In genomic region chr1:56819393-56819899, GRCh38 we compare ENCODE assay signal across 1 cellular context.
A peak's percentile ranks its signal among the peaks of the same experiment; 100 is the strongest.
TF ChIP-seq lines count a peak whose summit lies in the region.

Gene FYB2 (minus strand): TSS chr1:56819404. CDS start chr1:56819290, 114 bp downstream.

TF ChIP-seq in HepG2, 621 proteins besides CTCF, POLR2A, EP300 and RAD21 (continued from another document and continues in another):
- TF ChIP-seq ZNF318 (CRISPR knock-in tag; IDR thresholded peaks at IDR 0.05): no peak
- TF ChIP-seq ZNF589 (CRISPR knock-in tag; conservative IDR thresholded peaks at IDR 0.05): no peak
- TF ChIP-seq MXD4 (CRISPR knock-in tag; IDR thresholded peaks at IDR 0.05): no peak
- no peak for TF ChIP-seq THAP11 (CRISPR knock-in tag; IDR thresholded peaks at IDR 0.05)
- no peak for TF ChIP-seq IKZF4 (CRISPR knock-in tag; IDR thresholded peaks at IDR 0.05; ENCODE audit: borderline replicate concordance, low read depth, not compliant biosample characterization)
- TF ChIP-seq, protein P1, sequence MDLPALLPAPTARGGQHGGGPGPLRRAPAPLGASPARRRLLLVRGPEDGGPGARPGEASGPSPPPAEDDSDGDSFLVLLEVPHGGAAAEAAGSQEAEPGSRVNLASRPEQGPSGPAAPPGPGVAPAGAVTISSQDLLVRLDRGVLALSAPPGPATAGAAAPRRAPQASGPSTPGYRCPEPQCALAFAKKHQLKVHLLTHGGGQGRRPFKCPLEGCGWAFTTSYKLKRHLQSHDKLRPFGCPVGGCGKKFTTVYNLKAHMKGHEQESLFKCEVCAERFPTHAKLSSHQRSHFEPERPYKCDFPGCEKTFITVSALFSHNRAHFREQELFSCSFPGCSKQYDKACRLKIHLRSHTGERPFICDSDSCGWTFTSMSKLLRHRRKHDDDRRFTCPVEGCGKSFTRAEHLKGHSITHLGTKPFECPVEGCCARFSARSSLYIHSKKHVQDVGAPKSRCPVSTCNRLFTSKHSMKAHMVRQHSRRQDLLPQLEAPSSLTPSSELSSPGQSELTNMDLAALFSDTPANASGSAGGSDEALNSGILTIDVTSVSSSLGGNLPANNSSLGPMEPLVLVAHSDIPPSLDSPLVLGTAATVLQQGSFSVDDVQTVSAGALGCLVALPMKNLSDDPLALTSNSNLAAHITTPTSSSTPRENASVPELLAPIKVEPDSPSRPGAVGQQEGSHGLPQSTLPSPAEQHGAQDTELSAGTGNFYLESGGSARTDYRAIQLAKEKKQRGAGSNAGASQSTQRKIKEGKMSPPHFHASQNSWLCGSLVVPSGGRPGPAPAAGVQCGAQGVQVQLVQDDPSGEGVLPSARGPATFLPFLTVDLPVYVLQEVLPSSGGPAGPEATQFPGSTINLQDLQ (CRISPR knock-in tag; IDR thresholded peaks at IDR 0.05): 0 out of 2 replicates have a peak, but pooled peaks have one; percentile 50
- TF ChIP-seq, protein P2, sequence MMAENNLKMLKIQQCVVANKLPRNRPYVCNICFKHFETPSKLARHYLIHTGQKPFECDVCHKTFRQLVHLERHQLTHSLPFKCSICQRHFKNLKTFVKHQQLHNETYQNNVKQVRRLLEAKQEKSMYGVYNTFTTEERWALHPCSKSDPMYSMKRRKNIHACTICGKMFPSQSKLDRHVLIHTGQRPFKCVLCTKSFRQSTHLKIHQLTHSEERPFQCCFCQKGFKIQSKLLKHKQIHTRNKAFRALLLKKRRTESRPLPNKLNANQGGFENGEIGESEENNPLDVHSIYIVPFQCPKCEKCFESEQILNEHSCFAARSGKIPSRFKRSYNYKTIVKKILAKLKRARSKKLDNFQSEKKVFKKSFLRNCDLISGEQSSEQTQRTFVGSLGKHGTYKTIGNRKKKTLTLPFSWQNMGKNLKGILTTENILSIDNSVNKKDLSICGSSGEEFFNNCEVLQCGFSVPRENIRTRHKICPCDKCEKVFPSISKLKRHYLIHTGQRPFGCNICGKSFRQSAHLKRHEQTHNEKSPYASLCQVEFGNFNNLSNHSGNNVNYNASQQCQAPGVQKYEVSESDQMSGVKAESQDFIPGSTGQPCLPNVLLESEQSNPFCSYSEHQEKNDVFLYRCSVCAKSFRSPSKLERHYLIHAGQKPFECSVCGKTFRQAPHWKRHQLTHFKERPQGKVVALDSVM (CRISPR knock-in tag; IDR thresholded peaks at IDR 0.05): no peak
- no peak for TF ChIP-seq ZNF550 (CRISPR knock-in tag; IDR thresholded peaks at IDR 0.05; ENCODE audit: borderline replicate concordance)
- TF ChIP-seq ZFP41 (CRISPR knock-in tag; IDR thresholded peaks at IDR 0.05; ENCODE audit: borderline replicate concordance): no peak
- TF ChIP-seq ZNF263 (CRISPR knock-in tag; IDR thresholded peaks at IDR 0.05): peak; percentile 72
- no peak for TF ChIP-seq ZFYVE20 (CRISPR knock-in tag; IDR thresholded peaks at IDR 0.05; ENCODE audit: borderline replicate concordance, low read depth)
- TF ChIP-seq, protein P3, sequence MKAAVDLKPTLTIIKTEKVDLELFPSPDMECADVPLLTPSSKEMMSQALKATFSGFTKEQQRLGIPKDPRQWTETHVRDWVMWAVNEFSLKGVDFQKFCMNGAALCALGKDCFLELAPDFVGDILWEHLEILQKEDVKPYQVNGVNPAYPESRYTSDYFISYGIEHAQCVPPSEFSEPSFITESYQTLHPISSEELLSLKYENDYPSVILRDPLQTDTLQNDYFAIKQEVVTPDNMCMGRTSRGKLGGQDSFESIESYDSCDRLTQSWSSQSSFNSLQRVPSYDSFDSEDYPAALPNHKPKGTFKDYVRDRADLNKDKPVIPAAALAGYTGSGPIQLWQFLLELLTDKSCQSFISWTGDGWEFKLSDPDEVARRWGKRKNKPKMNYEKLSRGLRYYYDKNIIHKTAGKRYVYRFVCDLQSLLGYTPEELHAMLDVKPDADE (CRISPR knock-in tag; IDR thresholded peaks at IDR 0.05): no peak
- no peak for TF ChIP-seq KMT2A (CRISPR knock-in tag; IDR thresholded peaks at IDR 0.05)
- no peak for TF ChIP-seq ZFP90 (CRISPR knock-in tag; IDR thresholded peaks at IDR 0.05; ENCODE audit: borderline replicate concordance)
- no peak for TF ChIP-seq ZNF598 (CRISPR knock-in tag; IDR thresholded peaks at IDR 0.05; ENCODE audit: borderline replicate concordance)
- no peak for TF ChIP-seq ZNF670 (CRISPR knock-in tag; IDR thresholded peaks at IDR 0.05; ENCODE audit: borderline replicate concordance)
- no peak for TF ChIP-seq ZNF782 (CRISPR knock-in tag; IDR thresholded peaks at IDR 0.05; ENCODE audit: borderline replicate concordance)
- TF ChIP-seq, protein P4, sequence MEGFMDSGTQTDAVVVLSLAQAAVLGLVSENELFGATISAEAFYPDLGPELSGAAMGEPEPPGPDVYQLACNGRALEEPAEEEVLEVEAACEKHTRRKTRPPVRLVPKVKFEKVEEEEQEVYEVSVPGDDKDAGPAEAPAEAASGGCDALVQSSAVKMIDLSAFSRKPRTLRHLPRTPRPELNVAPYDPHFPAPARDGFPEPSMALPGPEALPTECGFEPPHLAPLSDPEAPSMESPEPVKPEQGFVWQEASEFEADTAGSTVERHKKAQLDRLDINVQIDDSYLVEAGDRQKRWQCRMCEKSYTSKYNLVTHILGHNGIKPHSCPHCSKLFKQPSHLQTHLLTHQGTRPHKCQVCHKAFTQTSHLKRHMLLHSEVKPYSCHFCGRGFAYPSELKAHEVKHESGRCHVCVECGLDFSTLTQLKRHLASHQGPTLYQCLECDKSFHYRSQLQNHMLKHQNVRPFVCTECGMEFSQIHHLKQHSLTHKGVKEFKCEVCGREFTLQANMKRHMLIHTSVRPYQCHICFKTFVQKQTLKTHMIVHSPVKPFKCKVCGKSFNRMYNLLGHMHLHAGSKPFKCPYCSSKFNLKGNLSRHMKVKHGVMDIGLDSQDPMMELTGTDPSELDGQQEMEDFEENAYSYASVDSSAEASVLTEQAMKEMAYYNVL (CRISPR knock-in tag; IDR thresholded peaks at IDR 0.05; ENCODE audit: borderline replicate concordance): 0 out of 2 replicates have a peak, but pooled peaks have one; percentile 45
- 0 out of 2 replicates have a peak, but pooled peaks have one; percentile 5 for TF ChIP-seq FOXO1 (CRISPR knock-in tag; IDR thresholded peaks at IDR 0.05)
- TF ChIP-seq MEIS1 (CRISPR knock-in tag; IDR thresholded peaks at IDR 0.05; ENCODE audit: borderline replicate concordance): no peak
- TF ChIP-seq ZNF747 (CRISPR knock-in tag; IDR thresholded peaks at IDR 0.05; ENCODE audit: borderline replicate concordance): no peak
- no peak for TF ChIP-seq ZSCAN25 (CRISPR knock-in tag; IDR thresholded peaks at IDR 0.05)
- TF ChIP-seq GFI1 (CRISPR knock-in tag; IDR thresholded peaks at IDR 0.05; ENCODE audit: borderline replicate concordance): peak; percentile 23; the same call in 1 of the 2 replicates
- TF ChIP-seq ZNF280B (CRISPR knock-in tag; IDR thresholded peaks at IDR 0.05; ENCODE audit: borderline replicate concordance): no peak
- no peak for TF ChIP-seq ZNF230 (CRISPR knock-in tag; IDR thresholded peaks at IDR 0.05)
- no peak for TF ChIP-seq PAF1 (CRISPR knock-in tag; IDR thresholded peaks at IDR 0.05)
- TF ChIP-seq, protein P5, sequence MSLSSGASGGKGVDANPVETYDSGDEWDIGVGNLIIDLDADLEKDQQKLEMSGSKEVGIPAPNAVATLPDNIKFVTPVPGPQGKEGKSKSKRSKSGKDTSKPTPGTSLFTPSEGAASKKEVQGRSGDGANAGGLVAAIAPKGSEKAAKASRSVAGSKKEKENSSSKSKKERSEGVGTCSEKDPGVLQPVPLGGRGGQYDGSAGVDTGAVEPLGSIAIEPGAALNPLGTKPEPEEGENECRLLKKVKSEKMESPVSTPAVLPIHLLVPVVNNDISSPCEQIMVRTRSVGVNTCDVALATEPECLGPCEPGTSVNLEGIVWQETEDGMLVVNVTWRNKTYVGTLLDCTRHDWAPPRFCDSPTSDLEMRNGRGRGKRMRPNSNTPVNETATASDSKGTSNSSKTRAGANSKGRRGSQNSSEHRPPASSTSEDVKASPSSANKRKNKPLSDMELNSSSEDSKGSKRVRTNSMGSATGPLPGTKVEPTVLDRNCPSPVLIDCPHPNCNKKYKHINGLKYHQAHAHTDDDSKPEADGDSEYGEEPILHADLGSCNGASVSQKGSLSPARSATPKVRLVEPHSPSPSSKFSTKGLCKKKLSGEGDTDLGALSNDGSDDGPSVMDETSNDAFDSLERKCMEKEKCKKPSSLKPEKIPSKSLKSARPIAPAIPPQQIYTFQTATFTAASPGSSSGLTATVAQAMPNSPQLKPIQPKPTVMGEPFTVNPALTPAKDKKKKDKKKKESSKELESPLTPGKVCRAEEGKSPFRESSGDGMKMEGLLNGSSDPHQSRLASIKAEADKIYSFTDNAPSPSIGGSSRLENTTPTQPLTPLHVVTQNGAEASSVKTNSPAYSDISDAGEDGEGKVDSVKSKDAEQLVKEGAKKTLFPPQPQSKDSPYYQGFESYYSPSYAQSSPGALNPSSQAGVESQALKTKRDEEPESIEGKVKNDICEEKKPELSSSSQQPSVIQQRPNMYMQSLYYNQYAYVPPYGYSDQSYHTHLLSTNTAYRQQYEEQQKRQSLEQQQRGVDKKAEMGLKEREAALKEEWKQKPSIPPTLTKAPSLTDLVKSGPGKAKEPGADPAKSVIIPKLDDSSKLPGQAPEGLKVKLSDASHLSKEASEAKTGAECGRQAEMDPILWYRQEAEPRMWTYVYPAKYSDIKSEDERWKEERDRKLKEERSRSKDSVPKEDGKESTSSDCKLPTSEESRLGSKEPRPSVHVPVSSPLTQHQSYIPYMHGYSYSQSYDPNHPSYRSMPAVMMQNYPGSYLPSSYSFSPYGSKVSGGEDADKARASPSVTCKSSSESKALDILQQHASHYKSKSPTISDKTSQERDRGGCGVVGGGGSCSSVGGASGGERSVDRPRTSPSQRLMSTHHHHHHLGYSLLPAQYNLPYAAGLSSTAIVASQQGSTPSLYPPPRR (CRISPR knock-in tag; IDR thresholded peaks at IDR 0.05; ENCODE audit: borderline replicate concordance): no peak
- TF ChIP-seq FLYWCH1 (CRISPR knock-in tag; IDR thresholded peaks at IDR 0.05): no peak
- no peak for TF ChIP-seq KLF6 (CRISPR knock-in tag; IDR thresholded peaks at IDR 0.05)
- TF ChIP-seq ARHGAP35 (CRISPR knock-in tag; IDR thresholded peaks at IDR 0.05; ENCODE audit: borderline replicate concordance): peak; percentile 18; the same call in 1 of the 2 replicates
- TF ChIP-seq, protein P6, sequence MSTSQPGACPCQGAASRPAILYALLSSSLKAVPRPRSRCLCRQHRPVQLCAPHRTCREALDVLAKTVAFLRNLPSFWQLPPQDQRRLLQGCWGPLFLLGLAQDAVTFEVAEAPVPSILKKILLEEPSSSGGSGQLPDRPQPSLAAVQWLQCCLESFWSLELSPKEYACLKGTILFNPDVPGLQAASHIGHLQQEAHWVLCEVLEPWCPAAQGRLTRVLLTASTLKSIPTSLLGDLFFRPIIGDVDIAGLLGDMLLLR (CRISPR knock-in tag; IDR thresholded peaks at IDR 0.05): no peak
- no peak for TF ChIP-seq ZMAT3 (CRISPR knock-in tag; conservative IDR thresholded peaks at IDR 0.05)
- no peak for TF ChIP-seq ZNF607 (CRISPR knock-in tag; IDR thresholded peaks at IDR 0.05; ENCODE audit: borderline replicate concordance)
- no peak for TF ChIP-seq ZNF121 (CRISPR knock-in tag; IDR thresholded peaks at IDR 0.05)
- TF ChIP-seq ZNF703 (CRISPR knock-in tag; IDR thresholded peaks at IDR 0.05; ENCODE audit: borderline replicate concordance): no peak
